In the genomic region with DNA sequence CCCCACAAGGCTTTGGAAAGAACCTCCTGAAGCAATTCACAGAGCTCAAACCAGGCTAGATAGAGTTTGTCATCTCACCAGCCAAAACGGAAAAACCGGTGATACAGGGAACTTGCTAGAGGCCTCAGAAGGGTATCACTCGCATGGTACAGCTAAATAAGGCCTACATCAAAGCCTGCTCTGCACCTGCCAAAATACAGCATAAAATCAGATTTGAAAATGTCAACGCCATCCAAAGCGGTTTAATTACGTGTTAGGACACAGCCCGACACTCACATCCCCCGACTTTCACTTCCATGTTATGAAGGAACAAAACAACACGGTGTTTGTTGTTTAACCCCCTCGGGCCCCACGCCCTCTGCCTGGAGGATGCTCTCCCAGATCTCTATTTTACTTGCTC, we compare ENCODE assay signal across 1 cellular context.
TF ChIP-seq lines count a peak whose summit lies in the region.

No MANE protein-coding gene starts in this region.

TF ChIP-seq in GM12878, 131 proteins besides CTCF, POLR2A, EP300 and RAD21:
- TF ChIP-seq MTA2 (IDR thresholded peaks at IDR 0.05; ENCODE audit: low read depth) (peak; percentile 51; the same call in 1 of the 2 replicates), GATAD2B (conservative IDR thresholded peaks at IDR 0.05; ENCODE audit: low read depth) (0 out of 2 replicates have a peak, but pooled peaks have one; percentile 33), RELA (IDR thresholded peaks at IDR 0.05; ENCODE audit: borderline replicate concordance, partially characterized antibody) (no peak), BHLHE40 (IDR thresholded peaks at IDR 0.05; ENCODE audit: borderline replicate concordance in 1 of 2, low read depth in 2 of 2, low read length in 1 of 2) (peak in 1 of 2 experiments; percentile 31; a peak in 1 of 4 replicates), SUPT20H (IDR thresholded peaks at IDR 0.05; ENCODE audit: borderline replicate concordance, control insufficient read depth, low read depth, low read length) (no peak), TCF12 (IDR thresholded peaks at IDR 0.05; ENCODE audit: low read depth, low read length) (0 out of 2 replicates have a peak, but pooled peaks have one; percentile 19), SPI1 (IDR thresholded peaks at IDR 0.05; ENCODE audit: borderline replicate concordance, insufficient read depth, low read depth, low read length) (peak; percentile 67; the same call in 1 of the 2 replicates), IKZF2 (IDR thresholded peaks at IDR 0.05) (peak; percentile 36 to 46; a peak in 3 of 4 replicates), IKZF1 (conservative IDR thresholded peaks at IDR 0.05) (peak; percentile 64), DPF2 (IDR thresholded peaks at IDR 0.05) (peak; percentile 52; the same call in 1 of the 2 replicates)
- TF ChIP-seq, protein P1, sequence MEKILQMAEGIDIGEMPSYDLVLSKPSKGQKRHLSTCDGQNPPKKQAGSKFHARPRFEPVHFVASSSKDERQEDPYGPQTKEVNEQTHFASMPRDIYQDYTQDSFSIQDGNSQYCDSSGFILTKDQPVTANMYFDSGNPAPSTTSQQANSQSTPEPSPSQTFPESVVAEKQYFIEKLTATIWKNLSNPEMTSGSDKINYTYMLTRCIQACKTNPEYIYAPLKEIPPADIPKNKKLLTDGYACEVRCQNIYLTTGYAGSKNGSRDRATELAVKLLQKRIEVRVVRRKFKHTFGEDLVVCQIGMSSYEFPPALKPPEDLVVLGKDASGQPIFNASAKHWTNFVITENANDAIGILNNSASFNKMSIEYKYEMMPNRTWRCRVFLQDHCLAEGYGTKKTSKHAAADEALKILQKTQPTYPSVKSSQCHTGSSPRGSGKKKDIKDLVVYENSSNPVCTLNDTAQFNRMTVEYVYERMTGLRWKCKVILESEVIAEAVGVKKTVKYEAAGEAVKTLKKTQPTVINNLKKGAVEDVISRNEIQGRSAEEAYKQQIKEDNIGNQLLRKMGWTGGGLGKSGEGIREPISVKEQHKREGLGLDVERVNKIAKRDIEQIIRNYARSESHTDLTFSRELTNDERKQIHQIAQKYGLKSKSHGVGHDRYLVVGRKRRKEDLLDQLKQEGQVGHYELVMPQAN (conservative IDR thresholded peaks at IDR 0.05) = no peak
